ENCODE assay signal across 20 cellular contexts in genomic region chr22:40270748-40271373, GRCh38.
"Had no signal": no experiment of that assay in that cellular context is flagged by ENCODE, and none has a peak within 500 bp of the region (broad histone marks: within the 10 kb centered on the region; RNA-seq: fewer than 3 reads in every experiment).

No MANE protein-coding gene starts in this region.

- H3K36me3 ChIP-seq: brain microvascular endothelial cell had no signal

- DNase-seq: activated CD4-positive, alpha-beta T cell treated with anti-CD3 and anti-CD28 coated beads, Interleukin-2, amount 50 U/mL, for 1 hour; activated CD8-positive, alpha-beta memory T cell treated with anti-CD3 and anti-CD28 coated beads for 24 hours; activated naive CD4-positive, alpha-beta T cell treated with anti-CD3 and anti-CD28 coated beads, Interleukin-2, amount 50 U/mL, for 16 hours; brain microvascular endothelial cell; effector memory CD4-positive, alpha-beta T cell; glutamatergic neuron; left ventricle myocardium inferior; nucleus accumbens; right lobe of liver; SK-N-SH; stimulated activated CD4-positive, alpha-beta T cell treated with anti-CD3 and anti-CD28 coated beads, Interleukin-1b, Interleukin-23, amount 100 ng/mL, for 48 hours; T-cell; T1000; tibial artery had no signal

- H3K4me3 ChIP-seq: left ventricle myocardium inferior, right lobe of liver, tibial artery, vagina had no signal

- ATAC-seq: activated CD4-positive, CD25-positive, alpha-beta regulatory T cell treated with anti-CD3 and anti-CD28 coated beads, Interleukin-2, amount 50 U/mL, for 24 hours; right lobe of liver; T-cell had no signal

- H3K9me3 Mint-ChIP-seq: activated T-helper 2 cell treated with anti-CD3 and anti-CD28 coated beads, Interferon-gamma antibody, Interleukin-2, Interleukin-4, amounts not matched to agents 10 μg/mL and 5 μg/mL and 100 μg/mL, durations not matched to agents 14 hours and 24 hours and 36 hours; dendritic cell treated with granulocyte-macrophage colony-stimulating factor and Interleukin-4, amounts not matched to agents 40 ng/mL and 50 ng/mL, for 4 days; memory B cell; nephron; T-cell had no signal

- H3K27me3 ChIP-seq: brain microvascular endothelial cell, right lobe of liver, tibial artery, vagina had no signal

- H3K27ac ChIP-seq: brain microvascular endothelial cell, left ventricle myocardium inferior, right lobe of liver, tibial artery, vagina had no signal

- H3K9me3 ChIP-seq: left ventricle myocardium inferior, right lobe of liver, SK-N-SH, tibial artery, vagina had no signal

- H3K4me3 Mint-ChIP-seq: dendritic cell treated with granulocyte-macrophage colony-stimulating factor and Interleukin-4, amounts not matched to agents 40 ng/mL and 50 ng/mL, for 4 days; memory B cell; nephron; T-cell had no signal

- H3K27me3 Mint-ChIP-seq: dendritic cell treated with granulocyte-macrophage colony-stimulating factor and Interleukin-4, amounts not matched to agents 40 ng/mL and 50 ng/mL, for 4 days; memory B cell; T-cell had no signal

- H3K27ac Mint-ChIP-seq: activated T-helper 2 cell treated with anti-CD3 and anti-CD28 coated beads, Interferon-gamma antibody, Interleukin-2, Interleukin-4, amounts not matched to agents 10 μg/mL and 5 μg/mL and 100 μg/mL, durations not matched to agents 14 hours and 24 hours and 36 hours; dendritic cell treated with granulocyte-macrophage colony-stimulating factor and Interleukin-4, amounts not matched to agents 40 ng/mL and 50 ng/mL, for 4 days; memory B cell had no signal
